8 cellular contexts compared by ENCODE assay signal in the genomic region with DNA sequence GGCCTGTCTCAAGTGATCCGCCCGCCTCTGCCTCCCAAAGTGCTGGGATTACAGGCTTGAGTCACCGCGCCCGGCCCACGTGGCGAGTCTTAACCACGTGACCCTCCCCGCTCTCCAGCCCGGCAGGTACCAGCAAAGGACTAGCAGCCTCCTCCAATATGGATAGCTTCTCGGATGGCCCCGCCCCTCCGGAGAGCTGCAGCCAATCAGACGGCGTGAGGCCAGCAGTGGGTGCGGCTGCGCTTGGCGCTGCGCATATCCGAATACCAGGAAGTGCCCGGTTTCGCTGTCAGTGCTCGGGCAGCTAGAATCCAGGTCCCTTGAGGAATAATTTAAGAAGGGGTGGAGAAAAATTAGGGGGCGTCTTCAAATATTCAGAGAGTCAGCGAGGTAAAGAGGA. TPM values are rescaled to one million over a fixed set of nuclear protein-coding genes. Genes with fewer than 3 reads are reported as not detected.
DNase-seq lines count a peak whose midpoint lies in the region; TF ChIP-seq lines count a peak whose summit lies in the region.

No MANE protein-coding gene starts in this region.

- no peaks in the 10 kb centered on the region for H3K36me3 Mint-ChIP-seq in mesothelial cell of epicardium

- TF ChIP-seq CTCF in mesothelial cell of epicardium (IDR thresholded peaks at IDR 0.05; ENCODE audit: unreplicated experiment), result no peak

- 0 out of 2 replicates have a peak overlapping the region, but pooled peaks have one; percentile 2 for H3K27ac ChIP-seq in GM23248

- H3K4me1 ChIP-seq in GM23248 (ENCODE audit: insufficient read depth), result peaks cover 16% of the 10 kb centered on the region
- no peaks in the 10 kb centered on the region for H3K4me1 ChIP-seq in endocrine pancreas (ENCODE audit: control insufficient read depth, insufficient read depth, low read length)

- H3K9me3 ChIP-seq in GM23248 (ENCODE audit: low read depth) (no peaks in the 10 kb centered on the region), endocrine pancreas (ENCODE audit: control insufficient read depth, low read length) (no peaks in the 10 kb centered on the region)

- H3K4me3 ChIP-seq in GM23248 (peak overlapping the region; percentile 69), endocrine pancreas (ENCODE audit: control insufficient read depth, insufficient read depth, low read length) (peak overlapping the region; percentile 60)

- H2AFZ ChIP-seq in GM23248, result peak overlapping the region; percentile 78

- H3K27ac Mint-ChIP-seq in mesothelial cell of epicardium, result peak overlapping the region; percentile 82

- WGBS in GM23248 (ENCODE audit: low coverage in 1 of 2, low lambda C conversion rate in 2 of 2, missing lambda C conversion rate in 2 of 2), 2 experiments, result 3 to 4% methylated on average over 25 of the region's 25 CpGs

- no peaks in the 10 kb centered on the region for H3K79me2 ChIP-seq in GM23248 (ENCODE audit: insufficient read depth)

- DNase-seq in DMS53 (lab: John Stamatoyannopoulos, UW) (peak; percentile 92), GM23248 (peak; percentile 94), NCI-H2171 (lab: John Stamatoyannopoulos, UW) (peak; percentile 80), mesothelial cell of epicardium (ENCODE audit: low spot score in 2 of 2, unreplicated experiment in 2 of 2) (peak; percentile 63 to 82), NCI-H446 (lab: John Stamatoyannopoulos, UW) (no peak)
- peak; percentile 95 for DNase-seq in activated CD8-positive, alpha-beta memory T cell treated with anti-CD3 and anti-CD28 coated beads for 24 hours
- peak; percentile 83 for DNase-seq in stimulated activated CD8-positive, alpha-beta memory T cell treated with anti-CD3 and anti-CD28 coated beads, Interleukin-12 subunit alpha, Interleukin-12 subunit beta, amount 100 ng/mL, for 4 hours (ENCODE audit: low read depth)

- H3K36me3 ChIP-seq in GM23248 (ENCODE audit: low read depth) (no peaks in the 10 kb centered on the region), endocrine pancreas (ENCODE audit: control insufficient read depth, insufficient read depth, low read length) (no peaks in the 10 kb centered on the region)

- H3F3A ChIP-seq in GM23248 (ENCODE audit: insufficient read depth), result peaks cover 23% of the 10 kb centered on the region

- peak overlapping the region; percentile 69 for H3K4me3 Mint-ChIP-seq in mesothelial cell of epicardium

- no peaks in the 10 kb centered on the region for H4K20me1 ChIP-seq in GM23248 (ENCODE audit: insufficient read depth)

- no peaks in the 10 kb centered on the region for H3K9me2 ChIP-seq in GM23248 (ENCODE audit: insufficient read depth)

- in situ Hi-C loops in GM23248 (cut with MboI), result no loop called here

- H3K27me3 Mint-ChIP-seq in mesothelial cell of epicardium (ENCODE audit: low read depth), result no peaks in the 10 kb centered on the region

- peak overlapping the region; percentile 63 for H3K9ac ChIP-seq in GM23248
- no peak overlapping the region for H3K9ac ChIP-seq in endocrine pancreas (ENCODE audit: control insufficient read depth, insufficient read depth, low read length)

- H3K9me3 Mint-ChIP-seq in mesothelial cell of epicardium, result no peaks in the 10 kb centered on the region

- H3K27me3 ChIP-seq in GM23248 (replicated peaks; ENCODE audit: insufficient read depth), result no peaks in the 10 kb centered on the region
- no peaks in the 10 kb centered on the region for H3K27me3 ChIP-seq in endocrine pancreas (ENCODE audit: control insufficient read depth, insufficient read depth, low read length)

- peak overlapping the region; percentile 59 for H3K4me2 ChIP-seq in GM23248 (ENCODE audit: unreplicated experiment)

- peaks cover 2% of the 10 kb centered on the region for H3K4me1 Mint-ChIP-seq in mesothelial cell of epicardium

RNA-seq across cellular contexts. Expression of a gene that starts 14.7 kb away (rescaled TPM):
- total RNA-seq in GM23248 (2014; rRNA removed; shearing (Covaris generic)), result 34.2 and 51.7 TPM in 2 replicates
- polyA plus RNA-seq in GM23248 (2016; fragmentation: Nextera tagmentation; extraction: Ambion mirVana), result 32.7 and 33.3 TPM in 2 replicates
- total RNA-seq in mesothelial cell of epicardium, result 40.4 to 43.8 TPM (median 41.8 TPM) in 3 replicates

Comparison
In these comparisons a context has a peak if more than half of its experiments do, and no peak if none do; other contexts are left out.
1. DNase-seq: peak in DMS53 (single experiment), GM23248 (single experiment), NCI-H2171 (single experiment), activated CD8-positive, alpha-beta memory T cell treated with anti-CD3 and anti-CD28 coated beads for 24 hours (single experiment), mesothelial cell of epicardium (2 of 2) and stimulated activated CD8-positive, alpha-beta memory T cell treated with anti-CD3 and anti-CD28 coated beads, Interleukin-12 subunit alpha, Interleukin-12 subunit beta, amount 100 ng/mL, for 4 hours (single experiment); none in NCI-H446 (0 of 2).